ENCODE assay signal across 8 cellular contexts in genomic region chr18:23618862-23619387, GRCh38. TPM values are rescaled to one million over a fixed set of nuclear protein-coding genes. Genes with fewer than 3 reads are reported as not detected.
DNase-seq lines count a peak whose midpoint lies in the region; ATAC-seq, FAIRE-seq and TF ChIP-seq lines count a peak whose summit lies in the region.

No MANE protein-coding gene starts in this region.

- H3K79me2 ChIP-seq in OCI-LY3 (ENCODE audit: low read length), result no peaks in the 10 kb centered on the region
- no peaks in the 10 kb centered on the region for H3K79me2 ChIP-seq in osteoblast (ENCODE audit: insufficient read depth, low read length)

- H3K27ac ChIP-seq in OCI-LY3 (ENCODE audit: low read length) (0 out of 2 replicates have a peak overlapping the region, but pooled peaks have one; percentile 3), osteoblast (ENCODE audit: low read depth, low read length) (no peak overlapping the region)

- DNase-seq in ACHN (peak; percentile 65), foreskin fibroblast (no peak), osteoblast (ENCODE audit: insufficient read length, low spot score, missing footprints) (no peak), GOT3 (lab: John Stamatoyannopoulos, UW) (no peak), frontal cortex (ENCODE audit: low spot score in 2 of 2) (no peak)

- H3K36me3 ChIP-seq in OCI-LY3 (replicated peaks; ENCODE audit: low read depth, low read length) (no peaks in the 10 kb centered on the region), osteoblast (ENCODE audit: insufficient read depth, low read length) (no peaks in the 10 kb centered on the region)

- H3K4me2 ChIP-seq in OCI-LY3 (ENCODE audit: low read length) (peak overlapping the region; percentile 92), osteoblast (ENCODE audit: insufficient read depth, low read length) (peak overlapping the region; percentile 88)

- FAIRE-seq in frontal cortex (lab: Jason Lieb, UNC), result no peak

- peak; percentile 50 for ATAC-seq in GM19395 (IDR thresholded peaks at IDR 0.05; ENCODE audit: unreplicated experiment)
- no peak for ATAC-seq in HG03280 (IDR thresholded peaks at IDR 0.05; ENCODE audit: unreplicated experiment)

- peaks cover 33% of the 10 kb centered on the region for H3K27me3 ChIP-seq in OCI-LY3 (ENCODE audit: low read depth, low read length)
- no peaks in the 10 kb centered on the region for H3K27me3 ChIP-seq in osteoblast (ENCODE audit: insufficient read depth, low read length)

- peak overlapping the region; percentile 77 for H3K4me3 ChIP-seq in OCI-LY3 (ENCODE audit: low read length)
- peak overlapping the region; percentile 41 to 53 for H3K4me3 ChIP-seq in foreskin fibroblast (ENCODE audit: low read depth in 1 of 2, low read length in 2 of 2)
- H3K4me3 ChIP-seq in osteoblast (ENCODE audit: insufficient read depth, low read length), result peak overlapping the region; percentile 75

- H3K4me1 ChIP-seq in OCI-LY3 (ENCODE audit: low read length), result peaks cover 26% of the 10 kb centered on the region
- H3K4me1 ChIP-seq in osteoblast (ENCODE audit: insufficient read depth, low read length), result peaks cover 7% of the 10 kb centered on the region

- H2AFZ ChIP-seq in OCI-LY3 (ENCODE audit: low read depth, low read length), result peak overlapping the region; percentile 84
- peak overlapping the region; percentile 93 for H2AFZ ChIP-seq in osteoblast (ENCODE audit: low read length)

- H4K20me1 ChIP-seq in OCI-LY3 (ENCODE audit: insufficient read depth, low read length), result no peaks in the 10 kb centered on the region
- no peaks in the 10 kb centered on the region for H4K20me1 ChIP-seq in osteoblast (ENCODE audit: insufficient read depth, low read length)

- H3K9me3 ChIP-seq in OCI-LY3 (ENCODE audit: insufficient read depth, low read length) (no peaks in the 10 kb centered on the region), osteoblast (ENCODE audit: low read depth, low read length) (no peaks in the 10 kb centered on the region)

- TF ChIP-seq CTCF in OCI-LY3 (IDR thresholded peaks at IDR 0.05; ENCODE audit: low read depth, low read length), result peak; percentile 33; the same call in 1 of the 2 replicates
- TF ChIP-seq CTCF in foreskin fibroblast (IDR thresholded peaks at IDR 0.05; ENCODE audit: low read depth, low read length), result peak; percentile 1
- no peak for TF ChIP-seq CTCF in osteoblast (IDR thresholded peaks at IDR 0.05; ENCODE audit: extremely low read depth, low read depth, low read length)

- in situ Hi-C loops in ACHN (cut with HindIII; ENCODE audit: low pct_ligation_motif_present, low pct_unique_long_range_greater_than_20kb, low sequenced_read_pairs), result no loop called here

- peak overlapping the region; percentile 51 for H3K9ac ChIP-seq in OCI-LY3 (ENCODE audit: low read length)

RNA-seq across cellular contexts. Expression of gene NPC1, which starts 32.6 kb away (rescaled TPM):
- total RNA-seq in osteoblast (136 and 254 TPM in 2 replicates), frontal cortex (30.2 TPM)

RNA-seq across cellular contexts. Expression of gene ANKRD29, which starts 43.8 kb away (rescaled TPM):
- total RNA-seq in osteoblast, result 9.8 and 20.9 TPM in 2 replicates
- 2.4 TPM for total RNA-seq in frontal cortex
